8 cellular contexts compared by ENCODE assay signal in genomic region chr16:27690604-27691003, GRCh38.
DNase-seq lines count a peak whose midpoint lies in the region; ATAC-seq and TF ChIP-seq lines count a peak whose summit lies in the region.

No MANE protein-coding gene starts in this region.

- no peaks in the 10 kb centered on the region for H3K36me3 ChIP-seq in mucosa of descending colon (ENCODE audit: low read depth)

- peak; percentile 31 to 47 for DNase-seq in activated T-cell treated with anti-CD3 and anti-CD28 coated beads, Interleukin-2, amount 50 U/mL, for 48 hours
- DNase-seq in activated T-cell treated with anti-CD3 and anti-CD28 coated beads for 4 hours (no peak), NCI-H1694 (lab: John Stamatoyannopoulos, UW) (peak; percentile 53), caudate nucleus (lab: John Stamatoyannopoulos, UW) (peak in 29 of 61 donors; percentile 7 to 53 (median 27)), mucosa of descending colon (peak in 2 of 3 donors; percentile 40 to 61), NCI-H345 treated with DMSO at 0.1 percent for 48 hours (lab: John Stamatoyannopoulos, UW; ENCODE audit: unreplicated experiment) (no peak)
- no peak for DNase-seq in activated CD8-positive, alpha-beta memory T cell treated with anti-CD3 and anti-CD28 coated beads, Interleukin-2, amount 50 U/mL, for 4 hours

- ATAC-seq in mucosa of descending colon (peak; percentile 81), HG03159 (IDR thresholded peaks at IDR 0.05; ENCODE audit: unreplicated experiment) (no peak)

- intact Hi-C loops in mucosa of descending colon (cut with DNase I, micrococcal nuclease), result no loop called here

- TF ChIP-seq CTCF in mucosa of descending colon (IDR thresholded peaks at IDR 0.05), result peak; percentile 43

- peak overlapping the region; percentile 23 for H3K27ac ChIP-seq in caudate nucleus (ENCODE audit: low read depth, low read length)

- no peak overlapping the region for H3K4me3 ChIP-seq in mucosa of descending colon

- no peaks in the 10 kb centered on the region for H3K4me1 ChIP-seq in mucosa of descending colon (ENCODE audit: low read depth)

- no peaks in the 10 kb centered on the region for H3K9me3 ChIP-seq in mucosa of descending colon

Comparison
In these comparisons a context has a peak if more than half of its experiments do, and no peak if none do; other contexts are left out.
1. DNase-seq: peak in activated T-cell treated with anti-CD3 and anti-CD28 coated beads, Interleukin-2, amount 50 U/mL, for 48 hours (2 of 2), NCI-H1694 (single experiment) and mucosa of descending colon (2 of 3); none in activated T-cell treated with anti-CD3 and anti-CD28 coated beads for 4 hours (single experiment), NCI-H345 treated with DMSO at 0.1 percent for 48 hours (single experiment) and activated CD8-positive, alpha-beta memory T cell treated with anti-CD3 and anti-CD28 coated beads, Interleukin-2, amount 50 U/mL, for 4 hours (single experiment).